Comparison of ENCODE assay signal across 17 cellular contexts in genomic region chr9:27712826-27713225, GRCh38.
"Had no signal": no experiment of that assay in that cellular context is flagged by ENCODE, and none has a peak within 500 bp of the region (broad histone marks: within the 10 kb centered on the region; RNA-seq: fewer than 3 reads in every experiment).

No MANE protein-coding gene starts in this region.

- ATAC-seq: effector memory CD8-positive, alpha-beta T cell; gastroesophageal sphincter; left cardiac atrium; lower lobe of right lung; natural killer cell; psoas muscle; right lobe of liver; stimulated activated effector memory CD8-positive, alpha-beta T cell treated with anti-CD3 and anti-CD28 coated beads, Interleukin-12 subunit alpha, Interleukin-12 subunit beta, amount 100 ng/mL, for 72 hours; stimulated activated naive CD8-positive, alpha-beta T cell treated with anti-CD3 and anti-CD28 coated beads, Interleukin-15, Interleukin-2, amounts not matched to agents 100 U/mL and 50 U/mL, for 24 hours had no signal

- DNase-seq: effector memory CD8-positive, alpha-beta T cell; glutamatergic neuron; kidney; left cardiac atrium; left ventricle myocardium inferior; lower lobe of right lung; natural killer cell; occipital lobe; psoas muscle; retina; right lobe of liver; stimulated activated CD4-positive, alpha-beta T cell treated with anti-CD3 and anti-CD28 coated beads, Interleukin-4, amount 100 ng/mL, for 1 hour; stimulated activated CD8-positive, alpha-beta memory T cell treated with anti-CD3 and anti-CD28 coated beads, Interleukin-4, amount 100 ng/mL, for 48 hours; stimulated activated naive CD8-positive, alpha-beta T cell treated with anti-CD3 and anti-CD28 coated beads, Interleukin-15, Interleukin-2, amounts not matched to agents 100 U/mL and 50 U/mL, for 24 hours; thyroid gland had no signal
